Comparison of ENCODE assay signal across 1 cellular context in genomic region chr19:10194500-10195198, GRCh38.
TF ChIP-seq lines count a peak whose summit lies in the region.

Gene DNMT1 (minus strand): TSS chr19:10194953. CDS start chr19:10194899, 54 bp downstream.

TF ChIP-seq in H1, 55 proteins besides CTCF, POLR2A, EP300 and RAD21 (continued from another document):
- TF ChIP-seq TBP (IDR thresholded peaks at IDR 0.05; ENCODE audit: low read depth, low read length), result peak; percentile 61; the same call in 1 of the 2 replicates
- no peak for TF ChIP-seq KDM1A (IDR thresholded peaks at IDR 0.05; ENCODE audit: borderline replicate concordance, low read length)
- TF ChIP-seq ASH2L (IDR thresholded peaks at IDR 0.05; ENCODE audit: low read length), result peak; percentile 57
- no peak for TF ChIP-seq USF2 (IDR thresholded peaks at IDR 0.05; ENCODE audit: low read length)
- no peak for TF ChIP-seq SAP30 (IDR thresholded peaks at IDR 0.05; ENCODE audit: insufficient read depth, insufficient replicate concordance, low read length)
- TF ChIP-seq YY1 (IDR thresholded peaks at IDR 0.05; ENCODE audit: low read depth, low read length), result no peak; the same call in 1 of the 2 replicates
- TF ChIP-seq GABPA (IDR thresholded peaks at IDR 0.05; ENCODE audit: borderline replicate concordance, insufficient read depth, low read length), result no peak
- TF ChIP-seq, protein P1, sequence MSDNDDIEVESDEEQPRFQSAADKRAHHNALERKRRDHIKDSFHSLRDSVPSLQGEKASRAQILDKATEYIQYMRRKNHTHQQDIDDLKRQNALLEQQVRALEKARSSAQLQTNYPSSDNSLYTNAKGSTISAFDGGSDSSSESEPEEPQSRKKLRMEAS (IDR thresholded peaks at IDR 0.05), result peak; percentile 80; the same call in 1 of the 2 replicates
- peak; percentile 56; the same call in 1 of the 2 replicates for TF ChIP-seq E2F6 (IDR thresholded peaks at IDR 0.05)
- TF ChIP-seq EZH2 (IDR thresholded peaks at IDR 0.05; ENCODE audit: low read depth, low read length, severe bottlenecking), result no peak
- TF ChIP-seq SP4 (IDR thresholded peaks at IDR 0.05; ENCODE audit: low read length), result no peak
- no peak for TF ChIP-seq NANOG (IDR thresholded peaks at IDR 0.05; ENCODE audit: insufficient read depth, low read depth, low read length, poor library complexity, severe bottlenecking)
- TF ChIP-seq CBX8 (IDR thresholded peaks at IDR 0.05; ENCODE audit: borderline replicate concordance, low read depth, low read length), result no peak
- TF ChIP-seq SIRT6 (IDR thresholded peaks at IDR 0.05; ENCODE audit: low read length), result no peak
- TF ChIP-seq JUND (IDR thresholded peaks at IDR 0.05; ENCODE audit: low read length), result peak; percentile 99
- TF ChIP-seq HDAC6 (IDR thresholded peaks at IDR 0.05; ENCODE audit: low read depth, low read length), result no peak
- TF ChIP-seq FOSL1 (IDR thresholded peaks at IDR 0.05; ENCODE audit: insufficient read depth, low read depth, low read length), result no peak
- peak; percentile 76 for TF ChIP-seq SIX5 (IDR thresholded peaks at IDR 0.05; ENCODE audit: low read depth, low read length)
- TF ChIP-seq BACH1 (IDR thresholded peaks at IDR 0.05; ENCODE audit: low read length), result peak; percentile 73
- peak; percentile 78 for TF ChIP-seq TAF7 (optimal IDR thresholded peaks at IDR 0.05; ENCODE audit: borderline replicate concordance, low read depth, low read length)
- TF ChIP-seq CHD2 (IDR thresholded peaks at IDR 0.05; ENCODE audit: low read length), result 0 out of 2 replicates have a peak, but pooled peaks have one; percentile 22
- TF ChIP-seq CTBP2 (IDR thresholded peaks at IDR 0.05; ENCODE audit: borderline replicate concordance, insufficient read depth, insufficient read length, low read length), result peak; percentile 54
- 0 out of 2 replicates have a peak, but pooled peaks have one; percentile 50 for TF ChIP-seq GTF2F1 (IDR thresholded peaks at IDR 0.05; ENCODE audit: borderline replicate concordance, low read depth, low read length)
- TF ChIP-seq SUZ12 (IDR thresholded peaks at IDR 0.05; ENCODE audit: low read length), result no peak; the same call in 1 of the 2 replicates
- no peak for TF ChIP-seq RXRA (IDR thresholded peaks at IDR 0.05; ENCODE audit: insufficient read depth, low read depth, low read length)
- no peak for TF ChIP-seq POU5F1 (IDR thresholded peaks at IDR 0.05; ENCODE audit: low read depth, low read length)
- peak; percentile 100 for TF ChIP-seq CHD1 (IDR thresholded peaks at IDR 0.05; ENCODE audit: low read depth, low read length)
- TF ChIP-seq EGR1 (IDR thresholded peaks at IDR 0.05; ENCODE audit: borderline replicate concordance, low read depth, low read length), result peak; percentile 27; the same call in 1 of the 2 replicates
- no peak for TF ChIP-seq KDM5A (IDR thresholded peaks at IDR 0.05; ENCODE audit: low read length)
- peak; percentile 76 for TF ChIP-seq SP1 (IDR thresholded peaks at IDR 0.05; ENCODE audit: low read depth, low read length)
- TF ChIP-seq POLR2AphosphoS5 (IDR thresholded peaks at IDR 0.05; ENCODE audit: low read depth, low read length), result peak; percentile 85
- peak; percentile 42; the same call in 1 of the 2 replicates for TF ChIP-seq TEAD4 (IDR thresholded peaks at IDR 0.05; ENCODE audit: low read depth, low read length)
- no peak for TF ChIP-seq CEBPB (IDR thresholded peaks at IDR 0.05; ENCODE audit: low read depth, low read length)
- TF ChIP-seq ZNF274 (IDR thresholded peaks at IDR 0.05; ENCODE audit: borderline replicate concordance, extremely low read depth, low read length), result no peak
- peak; percentile 72 for TF ChIP-seq NRF1 (IDR thresholded peaks at IDR 0.05; ENCODE audit: low read depth, low read length)
- TF ChIP-seq CREB1 (IDR thresholded peaks at IDR 0.05), result peak; percentile 72; the same call in 1 of the 2 replicates
- TF ChIP-seq, protein P2, sequence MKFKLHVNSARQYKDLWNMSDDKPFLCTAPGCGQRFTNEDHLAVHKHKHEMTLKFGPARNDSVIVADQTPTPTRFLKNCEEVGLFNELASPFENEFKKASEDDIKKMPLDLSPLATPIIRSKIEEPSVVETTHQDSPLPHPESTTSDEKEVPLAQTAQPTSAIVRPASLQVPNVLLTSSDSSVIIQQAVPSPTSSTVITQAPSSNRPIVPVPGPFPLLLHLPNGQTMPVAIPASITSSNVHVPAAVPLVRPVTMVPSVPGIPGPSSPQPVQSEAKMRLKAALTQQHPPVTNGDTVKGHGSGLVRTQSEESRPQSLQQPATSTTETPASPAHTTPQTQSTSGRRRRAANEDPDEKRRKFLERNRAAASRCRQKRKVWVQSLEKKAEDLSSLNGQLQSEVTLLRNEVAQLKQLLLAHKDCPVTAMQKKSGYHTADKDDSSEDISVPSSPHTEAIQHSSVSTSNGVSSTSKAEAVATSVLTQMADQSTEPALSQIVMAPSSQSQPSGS (IDR thresholded peaks at IDR 0.05; ENCODE audit: low read length), result peak; percentile 55; the same call in 1 of the 2 replicates
- TF ChIP-seq, protein P3, sequence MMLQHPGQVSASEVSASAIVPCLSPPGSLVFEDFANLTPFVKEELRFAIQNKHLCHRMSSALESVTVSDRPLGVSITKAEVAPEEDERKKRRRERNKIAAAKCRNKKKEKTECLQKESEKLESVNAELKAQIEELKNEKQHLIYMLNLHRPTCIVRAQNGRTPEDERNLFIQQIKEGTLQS (IDR thresholded peaks at IDR 0.05; ENCODE audit: insufficient read depth, low read depth, low read length), result no peak
- TF ChIP-seq MAFK (IDR thresholded peaks at IDR 0.05; ENCODE audit: low read depth, low read length), result no peak
- no peak for TF ChIP-seq RFX5 (IDR thresholded peaks at IDR 0.05; ENCODE audit: borderline replicate concordance, low read depth, low read length)
- peak; percentile 88 for TF ChIP-seq TAF1 (IDR thresholded peaks at IDR 0.05; ENCODE audit: low read depth, low read length)
- no peak for TF ChIP-seq RNF2 (IDR thresholded peaks at IDR 0.05; ENCODE audit: borderline replicate concordance, low read depth, low read length, missing control alignments, poor library complexity, severe bottlenecking)
- TF ChIP-seq BCL11A (IDR thresholded peaks at IDR 0.05; ENCODE audit: low read depth in 2 of 2, low read length in 2 of 2), result no peak
- TF ChIP-seq JUN (IDR thresholded peaks at IDR 0.05; ENCODE audit: low read depth, low read length), result 0 out of 2 replicates have a peak, but pooled peaks have one; percentile 17
- TF ChIP-seq HDAC2 (IDR thresholded peaks at IDR 0.05; ENCODE audit: borderline replicate concordance in 1 of 2, low read depth in 2 of 2, low read length in 2 of 2), result peak in 1 of 2 experiments; percentile 64; a peak in 2 of 4 replicates
- TF ChIP-seq PHF8 (conservative IDR thresholded peaks at IDR 0.05; ENCODE audit: low read depth, low read length), result peak; percentile 99
- TF ChIP-seq TCF12 (IDR thresholded peaks at IDR 0.05; ENCODE audit: low read depth, low read length), result no peak
- no peak for TF ChIP-seq SRF (IDR thresholded peaks at IDR 0.05; ENCODE audit: low read depth, low read length)
- no peak for TF ChIP-seq CHD7 (IDR thresholded peaks at IDR 0.05; ENCODE audit: insufficient replicate concordance, low read length)
- peak in 1 of 2 experiments; percentile 33; a peak in 2 of 4 replicates for TF ChIP-seq SIN3A (conservative IDR thresholded peaks at IDR 0.05 in 1 of 2, IDR thresholded peaks at IDR 0.05 in 1 of 2; ENCODE audit: low read depth in 1 of 2, low read length in 2 of 2)
- TF ChIP-seq BRCA1 (IDR thresholded peaks at IDR 0.05; ENCODE audit: low read depth, low read length), result peak; percentile 55
